ENCODE assay signal across 8 cellular contexts in genomic region chr1:36386262-36387140, GRCh38. TPM values are rescaled to one million over a fixed set of nuclear protein-coding genes. Genes with fewer than 3 reads are reported as not detected.
DNase-seq lines count a peak whose midpoint lies in the region; ATAC-seq and TF ChIP-seq lines count a peak whose summit lies in the region.

No MANE protein-coding gene starts in this region.

- H3K27me3 ChIP-seq in adipocyte (replicated peaks; ENCODE audit: control insufficient read depth, insufficient read depth, low read length) (no peaks in the 10 kb centered on the region), upper lobe of right lung (no peaks in the 10 kb centered on the region)

- H3K36me3 ChIP-seq in adipocyte (ENCODE audit: control insufficient read depth, insufficient read depth, low read length, severe bottlenecking), result peaks cover 15% of the 10 kb centered on the region
- H3K36me3 ChIP-seq in upper lobe of right lung, result peaks cover 15% of the 10 kb centered on the region

- ATAC-seq in left cardiac atrium, result peak; percentile 76 to 89
- peak; percentile 80 for ATAC-seq in upper lobe of right lung

- H3K27ac Mint-ChIP-seq in HFFc6, result peak overlapping the region; percentile 100

- H3K27ac ChIP-seq in upper lobe of right lung, result peak overlapping the region; percentile 99

- H3K4me3 Mint-ChIP-seq in HFFc6, result peak overlapping the region; percentile 93

- peak overlapping the region; percentile 92 for H3K9ac ChIP-seq in adipocyte (ENCODE audit: low read length)

- peaks cover 57% of the 10 kb centered on the region for H3K4me1 Mint-ChIP-seq in HFFc6 (ENCODE audit: low read depth)

- peaks cover 36% of the 10 kb centered on the region for H3K4me1 ChIP-seq in adipocyte (ENCODE audit: control insufficient read depth, insufficient read depth, low read length)
- peaks cover 47% of the 10 kb centered on the region for H3K4me1 ChIP-seq in upper lobe of right lung

- H3K27me3 Mint-ChIP-seq in HFFc6 (ENCODE audit: insufficient read depth), result peaks cover 7% of the 10 kb centered on the region

- no peaks in the 10 kb centered on the region for H3K9me3 ChIP-seq in adipocyte (ENCODE audit: control insufficient read depth, low read length)
- no peaks in the 10 kb centered on the region for H3K9me3 ChIP-seq in upper lobe of right lung

- H3K4me3 ChIP-seq in adipocyte (ENCODE audit: low read length) (peak overlapping the region; percentile 81), upper lobe of right lung (peak overlapping the region; percentile 94)

- peak; percentile 94 for DNase-seq in GDM1 (lab: John Stamatoyannopoulos, UW)
- peak; percentile 100 for DNase-seq in HFFc6
- DNase-seq in NCI-H1105 (lab: John Stamatoyannopoulos, UW), result peak; percentile 24
- peak; percentile 93 to 97 for DNase-seq in SW 1271 (lab: John Stamatoyannopoulos, UW)
- DNase-seq in adipocyte (ENCODE audit: low read depth), result peak; percentile 100
- peak; percentile 95 for DNase-seq in left cardiac atrium
- peak; percentile 67 to 98 (median 78) for DNase-seq in posterior cingulate gyrus
- peak; percentile 92 for DNase-seq in upper lobe of right lung

- peaks cover 19% of the 10 kb centered on the region for H3K36me3 Mint-ChIP-seq in HFFc6 (ENCODE audit: low read depth)

- H3K9me3 Mint-ChIP-seq in HFFc6, result no peaks in the 10 kb centered on the region

- TF ChIP-seq CTCF in HFFc6 (IDR thresholded peaks at IDR 0.05), result no peak
- no peak for TF ChIP-seq CTCF in upper lobe of right lung (IDR thresholded peaks at IDR 0.05)

- intact Hi-C loops in left cardiac atrium (cut with DNase I) (no loop called here), posterior cingulate gyrus (cut with DNase I) (no loop called here), upper lobe of right lung (cut with DNase I) (no loop called here)

RNA-seq across cellular contexts. Expression of gene STK40, which starts 0.8 kb away (rescaled TPM):
- 10 to 100 TPM; 24.1 to 26.5 (median 25.1) TPM for total RNA-seq in HFFc6 (2021; fragmentation: NEBNext Ultra II Directional; extraction: Animal tissue kit (Norgen Biotek cat#: 25700))
- total RNA-seq in left cardiac atrium (10 to 100 TPM; 69.2 to 77.8 TPM), upper lobe of right lung (78.9 TPM)

RNA-seq across cellular contexts. Expression of gene LSM10, which starts 11.2 kb away (rescaled TPM):
- total RNA-seq in HFFc6 (2021; fragmentation: NEBNext Ultra II Directional; extraction: Animal tissue kit (Norgen Biotek cat#: 25700)), result 10 to 100 TPM; 44.6 to 58.7 (median 49.6) TPM
- 10 to 100 TPM; 59.2 to 63.9 TPM for total RNA-seq in left cardiac atrium
- 39.4 TPM for total RNA-seq in upper lobe of right lung

Comparison
In these comparisons a context has a peak if more than half of its experiments do, and no peak if none do; other contexts are left out.
1. Peak in every context shown above with its lines: DNase-seq, ATAC-seq, H3K4me3 ChIP-seq and H3K27ac ChIP-seq.
2. DNase-seq: peak in every context shown above with its lines; median percentile 100 in HFFc6; 100 in adipocyte; 95 in SW 1271; 95 in left cardiac atrium; 94 in GDM1; 92 in upper lobe of right lung; 78 in posterior cingulate gyrus; 24 in NCI-H1105.